ENCODE assay signal across 25 cellular contexts in the genomic region with DNA sequence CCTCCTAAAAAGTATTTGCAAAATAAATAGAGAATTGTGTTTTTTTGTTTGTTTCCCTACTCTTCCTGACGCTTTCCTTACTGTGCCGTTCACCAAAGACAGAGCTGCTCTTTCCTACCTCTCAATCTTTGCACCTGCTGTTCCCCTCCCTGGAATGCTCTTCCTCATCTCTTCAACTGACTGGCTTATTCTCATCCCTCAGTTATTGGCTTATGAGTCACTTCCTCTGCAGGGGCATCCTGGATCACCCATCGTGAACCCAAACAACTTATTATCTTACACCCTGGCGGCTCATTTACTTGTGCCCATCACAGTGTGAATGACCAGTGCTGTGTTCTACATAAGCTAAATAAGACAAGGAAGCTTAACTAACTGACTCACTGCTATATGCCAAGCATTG.
"Had no signal": no experiment of that assay in that cellular context is flagged by ENCODE, and none has a peak within 500 bp of the region (broad histone marks: within the 10 kb centered on the region; RNA-seq: fewer than 3 reads in every experiment).

No MANE protein-coding gene starts in this region.

- H3K4me1 Mint-ChIP-seq: activated naive CD4-positive, alpha-beta T cell treated with anti-CD3 and anti-CD28 coated beads, Interleukin-2, amount 10 ng/mL, durations not matched to agents 7 days and 5 days; activated naive CD8-positive, alpha-beta T cell treated with anti-CD3 and anti-CD28 coated beads, Interleukin-2, amount 50 U/mL, for 24 hours; brain; nephron had no signal

- ATAC-seq: activated naive CD8-positive, alpha-beta T cell treated with anti-CD3 and anti-CD28 coated beads, Interleukin-2, amount 50 U/mL, for 24 hours; foreskin keratinocyte; left lobe of liver; stimulated activated naive B cell treated with anti-CD40 and anti-IgM and Interleukin-4, amounts not matched to agents 10 μg/mL and 1 μg/mL and 100 μg/mL, for 72 hours had no signal

- H3K36me3 ChIP-seq: colonic mucosa, thoracic aorta, upper lobe of left lung had no signal

- H3K9me3 ChIP-seq: colonic mucosa, thoracic aorta, upper lobe of left lung had no signal

- H3K27ac ChIP-seq: colonic mucosa, foreskin keratinocyte, hepatocyte, thoracic aorta, upper lobe of left lung, VCaP had no signal

- H3K27me3 Mint-ChIP-seq: activated naive CD4-positive, alpha-beta T cell treated with anti-CD3 and anti-CD28 coated beads, Interleukin-2, amount 10 ng/mL, durations not matched to agents 7 days and 5 days had no signal

- H3K4me3 ChIP-seq: colonic mucosa, hepatocyte, lung, thoracic aorta, upper lobe of left lung had no signal

- H3K27me3 ChIP-seq: colonic mucosa, foreskin keratinocyte, hepatocyte, upper lobe of left lung had no signal

- H3K27ac Mint-ChIP-seq: activated naive CD4-positive, alpha-beta T cell treated with anti-CD3 and anti-CD28 coated beads, Interleukin-2, amount 10 ng/mL, durations not matched to agents 7 days and 5 days; activated naive CD8-positive, alpha-beta T cell treated with anti-CD3 and anti-CD28 coated beads, Interleukin-2, amount 50 U/mL, for 24 hours; brain; mesothelial cell of epicardium; nephron; stimulated activated naive B cell treated with anti-CD40 and anti-IgM and Interleukin-4, amounts not matched to agents 10 μg/mL and 1 μg/mL and 100 μg/mL, for 72 hours had no signal

- H3K4me1 ChIP-seq: colonic mucosa, foreskin keratinocyte, upper lobe of left lung had no signal

- H3K9me3 Mint-ChIP-seq: activated naive CD4-positive, alpha-beta T cell treated with anti-CD3 and anti-CD28 coated beads, Interleukin-2, amount 10 ng/mL, durations not matched to agents 7 days and 5 days; activated naive CD8-positive, alpha-beta T cell treated with anti-CD3 and anti-CD28 coated beads, Interleukin-2, amount 50 U/mL, for 24 hours; nephron; stimulated activated naive B cell treated with anti-CD40 and anti-IgM and Interleukin-4, amounts not matched to agents 10 μg/mL and 1 μg/mL and 100 μg/mL, for 72 hours had no signal

- DNase-seq: activated CD4-positive, alpha-beta T cell treated with anti-CD3 and anti-CD28 coated beads, Interleukin-2, amount 50 U/mL, for 1 hour; activated CD4-positive, CD25-positive, alpha-beta regulatory T cell treated with anti-CD3 and anti-CD28 coated beads, Interleukin-2, amount 50 U/mL, for 72 hours; activated CD8-positive, alpha-beta memory T cell treated with anti-CD3 and anti-CD28 coated beads for 24 hours; activated CD8-positive, alpha-beta memory T cell treated with anti-CD3 and anti-CD28 coated beads, Interleukin-2, amount 50 U/mL, for 48 hours; activated effector memory CD4-positive, alpha-beta T cell treated with Interleukin-2 at 50 U/mL for 16 hours; activated naive CD4-positive, alpha-beta T cell treated with anti-CD3 and anti-CD28 coated beads, Interleukin-2, amount 10 ng/mL, durations not matched to agents 7 days and 5 days; activated naive CD8-positive, alpha-beta T cell treated with anti-CD3 and anti-CD28 coated beads, Interleukin-2, amount 50 U/mL, for 24 hours; activated T-cell treated with anti-CD3 and anti-CD28 coated beads, Interleukin-2, amount 50 U/mL, for 48 hours; anterior cingulate cortex; central memory CD4-positive, alpha-beta T cell; colonic mucosa; foreskin keratinocyte; islet precursor cell; nucleus accumbens; retina; stimulated activated naive B cell treated with anti-CD40 and anti-IgM and Interleukin-4, amounts not matched to agents 10 μg/mL and 1 μg/mL and 100 μg/mL, for 72 hours; upper lobe of left lung had no signal

- H3K36me3 Mint-ChIP-seq: activated naive CD4-positive, alpha-beta T cell treated with anti-CD3 and anti-CD28 coated beads, Interleukin-2, amount 10 ng/mL, durations not matched to agents 7 days and 5 days; brain; mesothelial cell of epicardium; stimulated activated naive B cell treated with anti-CD40 and anti-IgM and Interleukin-4, amounts not matched to agents 10 μg/mL and 1 μg/mL and 100 μg/mL, for 72 hours had no signal

- H3K4me3 Mint-ChIP-seq: activated naive CD4-positive, alpha-beta T cell treated with anti-CD3 and anti-CD28 coated beads, Interleukin-2, amount 10 ng/mL, durations not matched to agents 7 days and 5 days; activated naive CD8-positive, alpha-beta T cell treated with anti-CD3 and anti-CD28 coated beads, Interleukin-2, amount 50 U/mL, for 24 hours; brain; mesothelial cell of epicardium; nephron; stimulated activated naive B cell treated with anti-CD40 and anti-IgM and Interleukin-4, amounts not matched to agents 10 μg/mL and 1 μg/mL and 100 μg/mL, for 72 hours had no signal
